11 cellular contexts compared by ENCODE assay signal in genomic region chr22:42855211-42855610, GRCh38. TPM values are rescaled to one million over a fixed set of nuclear protein-coding genes. Genes with fewer than 3 reads are reported as not detected.
A peak's percentile ranks its signal among the peaks of the same experiment; 100 is the strongest.
DNase-seq lines count a peak whose midpoint lies in the region; ATAC-seq and TF ChIP-seq lines count a peak whose summit lies in the region.
"Had no signal": no experiment of that assay in that cellular context is flagged by ENCODE, and none has a peak within 500 bp of the region (broad histone marks: within the 10 kb centered on the region; RNA-seq: fewer than 3 reads in every experiment).

No MANE protein-coding gene starts in this region.

- H3K27ac Mint-ChIP-seq in Caco-2 (ENCODE audit: unreplicated experiment), result no peak overlapping the region

- H3K27ac ChIP-seq in RWPE1 (peak overlapping the region; percentile 92), prostate gland (peak overlapping the region; percentile 97 to 99)

- peak overlapping the region; percentile 91 for H3K4me3 Mint-ChIP-seq in Caco-2 (ENCODE audit: unreplicated experiment)

- H3K4me3 ChIP-seq in Caco-2 (ENCODE audit: low read depth, low read length) (no peak overlapping the region; the same call in 1 of the 2 replicates), epithelial cell of proximal tubule (ENCODE audit: low read depth, low read length) (peak overlapping the region; percentile 97), prostate gland (peak overlapping the region; percentile 79 to 92)

- TF ChIP-seq POLR2A in prostate gland (IDR thresholded peaks at IDR 0.05), result no peak

- BruUV-seq in Caco-2 (replicated peaks; lab: Mats Ljungman, UMichigan), result no TSS peak

- TF ChIP-seq CTCF in Caco-2 (IDR thresholded peaks at IDR 0.05; ENCODE audit: insufficient read depth in 1 of 2, low read depth in 1 of 2, low read length in 1 of 2, severe bottlenecking in 1 of 2, unreplicated experiment in 1 of 2) (no peak), RWPE1 (conservative IDR thresholded peaks at IDR 0.05; ENCODE audit: low read depth) (no peak), epithelial cell of proximal tubule (conservative IDR thresholded peaks at IDR 0.05; ENCODE audit: low read depth, low read length) (no peak), prostate gland (IDR thresholded peaks at IDR 0.05) (no peak)

- DNase-seq in Caco-2 (no peak), RWPE1 (ENCODE audit: low spot score) (no peak), epithelial cell of proximal tubule (ENCODE audit: low read depth) (no peak), prostate gland (ENCODE audit: low spot score) (no peak), AML-193 (lab: John Stamatoyannopoulos, UW) (no peak)
- DNase-seq: NCI-H510A treated with DMSO at 0.1 percent for 48 hours; stimulated activated CD4-positive, alpha-beta T cell treated with anti-CD3 and anti-CD28 coated beads, Interleukin-15, amount 100 ng/mL, for 24 hours; stimulated activated naive CD8-positive, alpha-beta T cell treated with anti-CD3 and anti-CD28 coated beads, Interleukin-15, Interleukin-2, amounts not matched to agents 100 U/mL and 50 U/mL, for 24 hours had no signal

- H3K27me3 ChIP-seq in Caco-2 (replicated peaks; ENCODE audit: control insufficient read depth, insufficient read depth, low read length) (no peaks in the 10 kb centered on the region), prostate gland (replicated peaks; ENCODE audit: insufficient read depth) (no peaks in the 10 kb centered on the region)

- CTCF ChIA-PET in Caco-2 (lab: Charles Lee), result interaction anchor here (0.5 to 3.9 kb wide), 2 partner anchors 12 to 79 kb away, joined by 3 to 27 read pairs; no protein-coding TSS in a partner anchor
- CTCF ChIA-PET in RWPE1 (lab: Yijun Ruan, JAX), result no interaction called here

- H3K36me3 Mint-ChIP-seq in Caco-2 (ENCODE audit: insufficient read depth, unreplicated experiment), result peaks cover 41% of the 10 kb centered on the region

- 51% methylated on average over 8 of the region's 8 CpGs for WGBS in prostate gland

- H3K9me3 ChIP-seq in Caco-2 (no peaks in the 10 kb centered on the region), prostate gland (no peaks in the 10 kb centered on the region)

- H3K4me1 ChIP-seq in Caco-2, result peaks cover 7% of the 10 kb centered on the region
- H3K4me1 ChIP-seq in prostate gland (replicated peaks), result no peaks in the 10 kb centered on the region

- H3K4me1 Mint-ChIP-seq in Caco-2 (ENCODE audit: low read depth, unreplicated experiment), result no peaks in the 10 kb centered on the region

- POLR2A ChIA-PET in Caco-2 (lab: Charles Lee) (no interaction called here), RWPE1 (lab: Yijun Ruan, JAX; ENCODE audit: low non-redundant PET) (no interaction called here)

- no peaks in the 10 kb centered on the region for H3K27me3 Mint-ChIP-seq in Caco-2 (ENCODE audit: insufficient read depth, unreplicated experiment)

- no peak for ATAC-seq in HG03139 (IDR thresholded peaks at IDR 0.05; ENCODE audit: unreplicated experiment)
- no peak for ATAC-seq in HG03457 (IDR thresholded peaks at IDR 0.05; ENCODE audit: unreplicated experiment)
- ATAC-seq: left lobe of liver; stimulated activated naive CD8-positive, alpha-beta T cell treated with anti-CD3 and anti-CD28 coated beads, Interleukin-15, Interleukin-2, amounts not matched to agents 100 U/mL and 50 U/mL, for 24 hours had no signal

- H3K9me3 Mint-ChIP-seq in Caco-2 (ENCODE audit: unreplicated experiment), result no peaks in the 10 kb centered on the region

- H3K36me3 ChIP-seq in Caco-2 (ENCODE audit: control insufficient read depth, insufficient read depth, low read length), result peaks cover 1% of the 10 kb centered on the region; the same call in 1 of the 2 replicates
- no peaks in the 10 kb centered on the region for H3K36me3 ChIP-seq in prostate gland

- intact Hi-C loops in Caco-2 (cut with micrococcal nuclease; ENCODE audit: unreplicated experiment), result no loop called here
- intact Hi-C loops in prostate gland (cut with DNase I), result no loop called here

RNA-seq across cellular contexts. Expression of gene ARFGAP3, which starts 1.9 kb away (rescaled TPM):
- total RNA-seq in Caco-2 (2022) (32.1 and 37.4 TPM in 2 replicates), epithelial cell of proximal tubule (50.1 and 62.2 TPM in 2 replicates), prostate gland (100 to 1,000 TPM in 1 of 2 donors, 10 to 100 TPM in 1; 92.9 to 127 TPM)
